ENCODE assay signal across 15 cellular contexts in the genomic region with DNA sequence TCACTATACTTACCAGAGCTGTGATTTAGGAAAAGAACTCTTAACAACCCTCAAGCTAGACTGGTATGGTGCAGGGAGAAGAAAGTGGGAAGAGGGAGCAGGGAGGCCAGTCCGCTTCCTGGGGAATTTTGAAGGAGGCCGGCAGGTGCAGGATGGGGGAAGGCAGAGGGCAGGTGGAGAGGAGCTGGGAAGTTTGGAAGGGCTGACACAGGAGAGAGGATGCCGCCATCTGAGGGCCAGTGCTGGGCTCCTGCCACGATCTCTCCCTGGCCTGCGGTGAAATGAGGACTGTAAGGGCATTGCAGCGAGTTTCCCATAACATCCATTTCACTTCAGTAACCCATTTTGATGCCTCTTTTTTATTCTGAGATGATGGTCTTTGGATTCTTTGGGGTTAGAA.
"Had no signal": no experiment of that assay in that cellular context is flagged by ENCODE, and none has a peak within 500 bp of the region (broad histone marks: within the 10 kb centered on the region; RNA-seq: fewer than 3 reads in every experiment).

No MANE protein-coding gene starts in this region.

- H3K4me1 Mint-ChIP-seq: immature natural killer cell, memory B cell had no signal

- H3K27ac ChIP-seq: foreskin keratinocyte, left lung, lower lobe of right lung, neutrophil had no signal

- H3K4me3 ChIP-seq: left lung, lower lobe of right lung had no signal

- H3K9me3 Mint-ChIP-seq: dendritic cell treated with granulocyte-macrophage colony-stimulating factor and Interleukin-4, amounts not matched to agents 40 ng/mL and 50 ng/mL, for 4 days; effector memory CD8-positive, alpha-beta T cell; memory B cell; natural killer cell treated with Interleukin-12 subunit alpha and Interleukin-12 subunit beta and Interleukin-15 and Interleukin-18, amount 100 ng/mL, for 72 hours had no signal

- ATAC-seq: effector memory CD8-positive, alpha-beta T cell; foreskin keratinocyte; left lung; lower lobe of right lung; natural killer cell treated with Interleukin-12 subunit alpha and Interleukin-12 subunit beta and Interleukin-15 and Interleukin-18, amount 100 ng/mL, for 72 hours; right cardiac atrium had no signal

- H3K36me3 ChIP-seq: left lung, lower lobe of right lung, neutrophil had no signal

- DNase-seq: effector memory CD8-positive, alpha-beta T cell; foreskin keratinocyte; immature natural killer cell; left lung; lower lobe of right lung; midbrain; small intestine; stimulated activated CD4-positive, alpha-beta T cell treated with anti-CD3 and anti-CD28 coated beads, Interleukin-2, amount 100 ng/mL, for 48 hours; stimulated activated naive CD4-positive, alpha-beta T cell treated with Interleukin-2 at 50 U/mL for 16 hours; trophoblast cell had no signal

- H3K36me3 Mint-ChIP-seq: immature natural killer cell; memory B cell; natural killer cell treated with Interleukin-12 subunit alpha and Interleukin-12 subunit beta and Interleukin-15 and Interleukin-18, amount 100 ng/mL, for 72 hours had no signal

- H3K27ac Mint-ChIP-seq: dendritic cell treated with granulocyte-macrophage colony-stimulating factor and Interleukin-4, amounts not matched to agents 40 ng/mL and 50 ng/mL, for 4 days; effector memory CD8-positive, alpha-beta T cell; immature natural killer cell; memory B cell; natural killer cell treated with Interleukin-12 subunit alpha and Interleukin-12 subunit beta and Interleukin-15 and Interleukin-18, amount 100 ng/mL, for 72 hours had no signal

- H3K4me1 ChIP-seq: foreskin keratinocyte had no signal

- H3K9me3 ChIP-seq: left lung, lower lobe of right lung, neutrophil had no signal

- H3K4me3 Mint-ChIP-seq: dendritic cell treated with granulocyte-macrophage colony-stimulating factor and Interleukin-4, amounts not matched to agents 40 ng/mL and 50 ng/mL, for 4 days; effector memory CD8-positive, alpha-beta T cell; immature natural killer cell; memory B cell; natural killer cell treated with Interleukin-12 subunit alpha and Interleukin-12 subunit beta and Interleukin-15 and Interleukin-18, amount 100 ng/mL, for 72 hours had no signal

- H3K27me3 ChIP-seq: left lung had no signal
